Comparison of ENCODE assay signal across 19 cellular contexts in the genomic region with DNA sequence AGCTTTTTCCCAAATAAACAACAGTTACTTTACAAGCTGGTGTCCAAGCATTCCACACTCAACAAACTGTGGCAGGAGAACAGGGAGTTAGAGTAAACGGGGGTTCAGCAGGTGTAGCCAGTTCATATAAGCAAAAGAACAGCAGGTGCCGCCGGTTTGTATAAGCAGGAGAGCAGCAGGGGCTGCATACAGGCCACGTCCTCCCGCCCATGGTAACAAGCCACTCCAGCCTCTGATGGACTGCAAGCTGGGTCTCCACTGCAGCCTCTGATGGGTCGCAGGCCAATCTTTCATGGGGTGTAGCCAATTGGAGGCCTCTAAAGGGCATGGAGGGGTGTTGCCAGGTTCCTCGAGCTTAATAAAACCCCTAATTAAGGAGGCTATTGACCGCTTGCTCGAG.
"Had no signal": no experiment of that assay in that cellular context is flagged by ENCODE, and none has a peak within 500 bp of the region (broad histone marks: within the 10 kb centered on the region; RNA-seq: fewer than 3 reads in every experiment).

No MANE protein-coding gene starts in this region.

- H3K4me3 ChIP-seq: K562 had no signal

- DNase-seq: Kasumi-1, MM.1S, NCI-H1092 treated with DMSO at 0.1 percent for 48 hours, NCI-H1436, NCI-H1694 treated with DMSO at 0.1 percent for 48 hours, NCI-H1930, NCI-H2081, NCI-H2107, NCI-H2227 treated with DMSO at 0.1 percent for 48 hours, NCI-H524, NCI-H526 treated with DMSO at 0.1 percent for 48 hours, NCI-H82, RPMI8226, SHP77, SK-N-SH, SW 1271 had no signal

- H3K27ac ChIP-seq: HL-60, KMS-11 had no signal

- ATAC-seq: K562 had no signal

- H3K4me2 ChIP-seq: KMS-11, SK-N-SH had no signal

- H3K9ac ChIP-seq: KMS-11, SK-N-SH had no signal

- H3K9me3 ChIP-seq: SK-N-SH had no signal
